ENCODE assay signal across 7 cellular contexts in the genomic region with DNA sequence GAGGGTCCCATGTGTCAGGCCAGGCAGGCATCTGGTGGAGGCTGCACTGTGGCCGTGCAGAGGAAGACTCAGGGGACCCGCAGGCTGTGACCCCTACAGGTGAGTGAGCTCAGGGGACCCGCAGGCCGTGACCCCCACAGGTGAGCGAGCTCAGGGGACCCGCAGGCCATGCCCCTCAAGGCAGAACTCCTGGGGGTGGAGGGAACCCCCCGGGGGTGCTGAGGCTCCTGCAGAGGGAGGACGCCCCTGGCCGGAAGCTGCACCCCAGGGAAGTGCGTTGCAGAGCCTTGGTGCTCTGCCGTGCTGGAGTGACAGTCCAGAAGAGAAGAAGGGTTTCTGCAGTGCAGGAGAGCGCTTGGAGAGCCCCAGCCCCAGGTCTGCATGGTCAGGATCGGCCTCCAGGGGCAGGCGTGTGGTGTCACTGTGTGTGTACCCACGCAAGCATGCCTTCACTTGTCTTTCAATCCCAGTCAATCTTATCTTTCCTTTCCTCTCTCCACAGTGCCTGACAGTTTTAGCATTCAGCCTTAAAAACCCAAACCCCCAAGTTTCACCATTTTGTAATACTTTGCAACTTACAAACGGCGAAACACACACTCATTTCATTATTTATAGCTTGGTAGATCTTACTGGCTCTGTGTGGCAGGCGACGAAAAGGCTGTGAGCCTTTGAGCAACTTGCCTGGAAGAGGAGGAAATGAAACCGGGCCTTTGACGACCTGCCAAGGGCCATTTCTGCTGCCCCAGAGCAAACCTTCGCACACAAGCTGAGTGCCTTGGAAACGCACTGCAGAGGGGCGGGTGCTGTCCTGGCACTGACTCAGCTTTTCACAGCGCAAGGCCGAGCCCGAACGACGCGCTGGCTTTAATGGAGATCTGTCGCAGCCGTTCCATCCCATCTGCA.
DNase-seq lines count a peak whose midpoint lies in the region; ATAC-seq, FAIRE-seq and TF ChIP-seq lines count a peak whose summit lies in the region.

No MANE protein-coding gene starts in this region.

- H3K9me3 ChIP-seq in heart left ventricle (no peaks in the 10 kb centered on the region), small intestine (ENCODE audit: control insufficient read depth, low read depth) (no peaks in the 10 kb centered on the region)

- ATAC-seq in heart left ventricle: peak in 3 of 4 donors; percentile 49 to 65 (median 64)

- no peaks in the 10 kb centered on the region for H3K27me3 ChIP-seq in heart left ventricle
- no peaks in the 10 kb centered on the region for H3K27me3 ChIP-seq in small intestine (ENCODE audit: control insufficient read depth in 2 of 2, insufficient read depth in 2 of 2, low read length in 2 of 2)

- H3K4me3 ChIP-seq in heart left ventricle (peak overlapping the region in 1 of 12 donors; percentile 30), small intestine (ENCODE audit: low read depth in 1 of 2, low read length in 2 of 2) (no peak overlapping the region)

- H3K36me3 ChIP-seq in heart left ventricle (no peaks in the 10 kb centered on the region), small intestine (ENCODE audit: control insufficient read depth in 2 of 2, insufficient read depth in 2 of 2, low read length in 2 of 2) (no peaks in the 10 kb centered on the region)

- FAIRE-seq in small intestine (lab: Jason Lieb, UNC): no peak

- TF ChIP-seq CTCF in LNCAP (IDR thresholded peaks at IDR 0.05): peak; percentile 44
- no peak for TF ChIP-seq CTCF in heart left ventricle (IDR thresholded peaks at IDR 0.05)

- no peak for TF ChIP-seq POLR2A in heart left ventricle (IDR thresholded peaks at IDR 0.05)

- 50 to 65% (median 53%) methylated on average over 26 to 32 of the region's 32 CpGs for WGBS in heart left ventricle, 4 donors
- 24 to 58% (median 40%) methylated on average over 32 of the region's 32 CpGs for WGBS in small intestine, 3 donors

- peak overlapping the region in 1 of 12 donors; percentile 70 for H3K27ac ChIP-seq in heart left ventricle
- no peak overlapping the region for H3K27ac ChIP-seq in small intestine (ENCODE audit: low read depth in 1 of 2, low read length in 1 of 2)

- peak; percentile 79 for DNase-seq in SKM-1 treated with dmso at 0.1 percent for 144 hours (lab: John Stamatoyannopoulos, UW; ENCODE audit: unreplicated experiment)
- peak; percentile 35 to 76 (median 59) for DNase-seq in heart left ventricle
- DNase-seq in small intestine: peak; percentile 85
- no peak for DNase-seq in middle frontal gyrus (ENCODE audit: extremely low spot score, low spot score)
- no peak for DNase-seq in GM19240 (ENCODE audit: insufficient read length, low spot score)
- no peak for DNase-seq in HCEC 1CT

- intact Hi-C loops in heart left ventricle (cut with DNase I): loop anchor here (1.0 to 10.0 kb wide), 11 partner anchors 223 to 860 kb away; no protein-coding TSS in a partner anchor

- peaks cover 0 to 12% (median 0%) of the 10 kb centered on the region in 12 donors for H3K4me1 ChIP-seq in heart left ventricle
- H3K4me1 ChIP-seq in small intestine (ENCODE audit: control insufficient read depth in 2 of 2, insufficient read depth in 1 of 2, low read depth in 1 of 2, low read length in 1 of 2): peaks cover 0 to 3% of the 10 kb centered on the region in 2 donors

Comparison
In these comparisons a context has a peak if more than half of its experiments do, and no peak if none do; other contexts are left out.
1. DNase-seq: peak in SKM-1 treated with dmso at 0.1 percent for 144 hours (single experiment), heart left ventricle (5 of 5) and small intestine (single experiment); none in middle frontal gyrus (single experiment), GM19240 (single experiment) and HCEC 1CT (single experiment).